Comparison of ENCODE assay signal across 1 cellular context in genomic region chr10:97593423-97593822, GRCh38.
TF ChIP-seq lines count a peak whose summit lies in the region.

No MANE protein-coding gene starts in this region.

TF ChIP-seq in SK-N-SH, 30 proteins besides CTCF, POLR2A, EP300 and RAD21:
- peak; percentile 62; the same call in 1 of the 2 replicates for TF ChIP-seq NFIC (IDR thresholded peaks at IDR 0.05; ENCODE audit: borderline replicate concordance)
- TF ChIP-seq FOSL2 (IDR thresholded peaks at IDR 0.05; ENCODE audit: borderline replicate concordance, low read depth), result no peak
- peak; percentile 33; the same call in 1 of the 2 replicates for TF ChIP-seq PBX3 (IDR thresholded peaks at IDR 0.05)
- 0 out of 2 replicates have a peak, but pooled peaks have one; percentile 18 for TF ChIP-seq TEAD4 (IDR thresholded peaks at IDR 0.05; ENCODE audit: borderline replicate concordance, insufficient read depth)
- 0 out of 2 replicates have a peak, but pooled peaks have one; percentile 12 for TF ChIP-seq JUND (IDR thresholded peaks at IDR 0.05)
- peak; percentile 19; the same call in 1 of the 2 replicates for TF ChIP-seq TCF12 (IDR thresholded peaks at IDR 0.05)
- TF ChIP-seq TAF1 (IDR thresholded peaks at IDR 0.05; ENCODE audit: borderline replicate concordance, low read depth, low read length), result no peak
